11 cellular contexts compared by ENCODE assay signal in the genomic region with DNA sequence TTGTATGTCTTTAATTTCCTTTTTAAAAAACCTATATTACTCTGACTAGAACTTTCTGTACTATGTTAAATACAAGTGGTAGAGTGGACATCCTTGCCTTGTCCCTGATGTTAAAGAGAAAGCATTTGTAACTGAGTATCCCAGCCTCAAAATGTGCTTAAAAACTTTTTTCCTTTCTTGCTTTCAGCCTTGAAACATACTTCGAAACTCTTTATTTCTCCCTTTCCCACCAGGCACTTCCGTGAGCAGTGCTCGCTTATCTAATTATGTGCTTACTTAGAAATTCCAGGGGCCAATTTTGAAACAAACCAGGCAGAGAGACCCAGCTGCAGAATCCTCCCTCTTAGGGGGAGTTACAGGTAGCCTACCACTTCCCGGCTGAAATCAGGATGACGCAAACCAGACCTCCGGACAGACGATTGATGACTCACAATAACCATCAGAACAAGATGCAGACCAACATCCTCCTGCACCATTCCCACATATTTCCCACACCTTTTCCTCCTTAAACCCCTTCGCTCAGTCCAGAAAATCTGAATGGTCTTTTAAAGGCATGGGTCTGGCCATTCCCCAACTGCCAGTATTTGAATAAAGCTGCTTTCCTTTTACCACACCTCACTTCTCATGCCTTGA. TPM values are rescaled to one million over a fixed set of nuclear protein-coding genes. Genes with fewer than 3 reads are reported as not detected.
DNase-seq lines count a peak whose midpoint lies in the region; FAIRE-seq and TF ChIP-seq lines count a peak whose summit lies in the region.
"Not testable (repeated sequence)": the region's sequence is repeated elsewhere in the genome, so short reads cannot be mapped to it uniquely, and the experiment has no call there.
"Had no signal": no experiment of that assay in that cellular context is flagged by ENCODE, and none has a peak within 500 bp of the region (broad histone marks: within the 10 kb centered on the region; RNA-seq: fewer than 3 reads in every experiment).

No MANE protein-coding gene starts in this region.

- intact Hi-C loops in endothelial cell of umbilical vein (cut with micrococcal nuclease), result not testable (repeated sequence)

- not testable (repeated sequence) for H3K36me3 ChIP-seq in HEK293 (ENCODE audit: control insufficient read depth in 2 of 2, insufficient read depth in 1 of 2, low read length in 2 of 2); brain microvascular endothelial cell (replicated peaks); endothelial cell of umbilical vein (ENCODE audit: control insufficient read depth in 2 of 2, extremely low read depth in 1 of 2, insufficient read depth in 2 of 2, low read length in 2 of 2)

- not testable (repeated sequence) for H3K9ac ChIP-seq in endothelial cell of umbilical vein (replicated peaks; ENCODE audit: extremely low read depth, insufficient read depth, low read length)

- peak; percentile 15 for FAIRE-seq in endothelial cell of umbilical vein (lab: Jason Lieb, UNC)

- POLR2A ChIA-PET in HEK293 (lab: Yijun Ruan, JAX); endothelial cell of umbilical vein (lab: Charles Lee): not testable (repeated sequence)

- in situ Hi-C loops in brain microvascular endothelial cell (cut with HindIII; ENCODE audit: low pct_ligation_motif_present, low sequenced_read_pairs), result not testable (repeated sequence)

- not testable (repeated sequence) for H3K27me3 ChIP-seq in brain microvascular endothelial cell (replicated peaks); endothelial cell of umbilical vein (ENCODE audit: control insufficient read depth in 2 of 2, insufficient read depth in 2 of 2, low read length in 2 of 2)

- TF ChIP-seq CTCF in HEK293 (tag by site-specific recombination; IDR thresholded peaks at IDR 0.05); brain microvascular endothelial cell (IDR thresholded peaks at IDR 0.05; ENCODE audit: low read depth, low read length, missing control alignments); endothelial cell of umbilical vein (IDR thresholded peaks at IDR 0.05; ENCODE audit: extremely low read depth in 1 of 2, insufficient read depth in 1 of 2, low read depth in 1 of 2, low read length in 2 of 2); mesothelial cell of epicardium (IDR thresholded peaks at IDR 0.05; ENCODE audit: unreplicated experiment): not testable (repeated sequence)

- not testable (repeated sequence) for H3K4me3 ChIP-seq in HEK293 (ENCODE audit: low read depth, low read length); brain microvascular endothelial cell (ENCODE audit: low read depth, low read length); endothelial cell of umbilical vein (replicated peaks in 1 of 3; ENCODE audit: insufficient read depth in 1 of 3, low read depth in 1 of 3, low read length in 3 of 3)

- H3K4me3 Mint-ChIP-seq in mesothelial cell of epicardium, result peak overlapping the region; percentile 32

- H3K9me1 ChIP-seq in endothelial cell of umbilical vein (replicated peaks; ENCODE audit: control insufficient read depth, extremely low read depth, insufficient read depth, low read length), result not testable (repeated sequence)

- H3K27ac ChIP-seq in HEK293 (ENCODE audit: extremely low read depth, low read depth, low read length); brain microvascular endothelial cell; endothelial cell of umbilical vein (ENCODE audit: insufficient read depth, low read depth, low read length): not testable (repeated sequence)

- dilution Hi-C loops in endothelial cell of umbilical vein (cut with MboI; ENCODE audit: extremely low pct_ligation_motif_present, low sequenced_read_pairs), result not testable (repeated sequence)

- BruUV-seq in endothelial cell of umbilical vein (replicated peaks; lab: Mats Ljungman, UMichigan), result not testable (repeated sequence)

- not testable (repeated sequence) for H3K27me3 Mint-ChIP-seq in mesothelial cell of epicardium (ENCODE audit: low read depth)

- H2AFZ ChIP-seq in endothelial cell of umbilical vein (ENCODE audit: low read depth, low read length), result not testable (repeated sequence)

- H3K4me1 ChIP-seq in HEK293 (ENCODE audit: control insufficient read depth, insufficient read depth, low read length); endothelial cell of umbilical vein (ENCODE audit: control insufficient read depth, extremely low read depth, insufficient read depth, low read length): not testable (repeated sequence)

- peak overlapping the region; percentile 95 for H3K27ac Mint-ChIP-seq in mesothelial cell of epicardium

- H3K4me2 ChIP-seq in endothelial cell of umbilical vein (ENCODE audit: insufficient read depth, low read length), result not testable (repeated sequence)

- DNase-seq in DMS53 (lab: John Stamatoyannopoulos, UW) (peak; percentile 30), RPMI7951 (ENCODE audit: low read depth) (peak; percentile 20), brain microvascular endothelial cell (peak; percentile 21), iris pigment epithelial cell (ENCODE audit: low read depth) (peak; percentile 16), mesothelial cell of epicardium (ENCODE audit: low spot score in 2 of 2, unreplicated experiment in 2 of 2) (peak in 1 of 2 experiments; percentile 54)
- not testable (repeated sequence) for DNase-seq in endothelial cell of umbilical vein (ENCODE audit: low read depth, low spot score)

- not testable (repeated sequence) for H3K79me2 ChIP-seq in endothelial cell of umbilical vein (ENCODE audit: control insufficient read depth, insufficient read depth, low read length)

- CTCF ChIA-PET in HEK293 (lab: Yijun Ruan, JAX), result interaction anchor here (0.6 kb wide), 1 partner anchor 63 kb away, joined by 3 read pairs; no protein-coding TSS in a partner anchor
- CTCF ChIA-PET in endothelial cell of umbilical vein (lab: Charles Lee), result not testable (repeated sequence)

- H3K9me3 Mint-ChIP-seq in mesothelial cell of epicardium, result not testable (repeated sequence)

- not testable (repeated sequence) for TF ChIP-seq POLR2A in endothelial cell of umbilical vein (IDR thresholded peaks at IDR 0.05; ENCODE audit: low read depth, low read length)

- not testable (repeated sequence) for H4K20me1 ChIP-seq in endothelial cell of umbilical vein (replicated peaks; ENCODE audit: control insufficient read depth, extremely low read depth, insufficient read depth, low read length)

- H3K9me3 ChIP-seq in HEK293 (ENCODE audit: control insufficient read depth, insufficient read depth, low read depth, low read length); endothelial cell of umbilical vein (replicated peaks; ENCODE audit: control insufficient read depth, insufficient read depth, low read length): not testable (repeated sequence)

- H3K36me3 Mint-ChIP-seq in mesothelial cell of epicardium, result not testable (repeated sequence)

- H3K4me1 Mint-ChIP-seq in mesothelial cell of epicardium, result peaks cover 21% of the 10 kb centered on the region

RNA-seq across cellular contexts. Expression of a gene that starts 2.5 kb away (rescaled TPM):
- total RNA-seq in RPMI7951 (2014; rRNA removed; shearing (Covaris generic)), result not detected in 2 replicates
- total RNA-seq in endothelial cell of umbilical vein (not detected in 2 replicates), mesothelial cell of epicardium (not detected in 3 replicates)
- polyA plus RNA-seq in endothelial cell of umbilical vein, result not detected in 2 replicates
- not detected in 2 replicates for polyA plus RNA-seq in endothelial cell of umbilical vein (2011; cell fraction: cytosol; rRNA removed)
- not detected in 2 replicates for polyA plus RNA-seq in endothelial cell of umbilical vein (2011; cell fraction: nucleus; rRNA removed)
- polyA plus RNA-seq in endothelial cell of umbilical vein (2012), result not detected in 2 replicates
- polyA minus RNA-seq in endothelial cell of umbilical vein, result not detected in 2 replicates
- polyA minus RNA-seq in endothelial cell of umbilical vein (2011; cell fraction: cytosol; rRNA and poly(A)+ RNA removed), result not detected
- polyA minus RNA-seq in endothelial cell of umbilical vein (2011; cell fraction: nucleus; rRNA and poly(A)+ RNA removed), result not detected in 2 replicates
- total RNA-seq: G401, H9, HT-29 had no signal
- polyA plus RNA-seq: CD14-positive monocyte had no signal

RNA-seq across cellular contexts. Expression of a gene that starts 18.2 kb away (rescaled TPM):
- 0.39 TPM in 1 of 2 replicates, not detected in the other for total RNA-seq in RPMI7951 (2014; rRNA removed; shearing (Covaris generic))
- total RNA-seq in endothelial cell of umbilical vein (not detected in 2 replicates), mesothelial cell of epicardium (not detected in 3 replicates)
- not detected in 2 replicates for polyA plus RNA-seq in endothelial cell of umbilical vein
- polyA plus RNA-seq in endothelial cell of umbilical vein (2011; cell fraction: cytosol; rRNA removed), result not detected in 2 replicates
- polyA plus RNA-seq in endothelial cell of umbilical vein (2011; cell fraction: nucleus; rRNA removed), result not detected in 2 replicates
- polyA plus RNA-seq in endothelial cell of umbilical vein (2012), result not detected in 2 replicates
- not detected in 2 replicates for polyA minus RNA-seq in endothelial cell of umbilical vein
- not detected for polyA minus RNA-seq in endothelial cell of umbilical vein (2011; cell fraction: cytosol; rRNA and poly(A)+ RNA removed)
- not detected in 2 replicates for polyA minus RNA-seq in endothelial cell of umbilical vein (2011; cell fraction: nucleus; rRNA and poly(A)+ RNA removed)
- total RNA-seq: G401, H9, HT-29 had no signal
- polyA plus RNA-seq: CD14-positive monocyte had no signal

RNA-seq across cellular contexts. Expression of a gene that starts 22.1 kb away (rescaled TPM):
- total RNA-seq in RPMI7951 (2014; rRNA removed; shearing (Covaris generic)), result not detected in 2 replicates
- total RNA-seq in endothelial cell of umbilical vein (not detected in 2 replicates), mesothelial cell of epicardium (not detected in 3 replicates)
- not detected in 2 replicates for polyA plus RNA-seq in endothelial cell of umbilical vein
- polyA plus RNA-seq in endothelial cell of umbilical vein (2011; cell fraction: cytosol; rRNA removed), result not detected in 2 replicates
- polyA plus RNA-seq in endothelial cell of umbilical vein (2011; cell fraction: nucleus; rRNA removed), result not detected in 2 replicates
- not detected in 2 replicates for polyA plus RNA-seq in endothelial cell of umbilical vein (2012)
- polyA minus RNA-seq in endothelial cell of umbilical vein, result not detected in 2 replicates
- not detected for polyA minus RNA-seq in endothelial cell of umbilical vein (2011; cell fraction: cytosol; rRNA and poly(A)+ RNA removed)
- not detected in 2 replicates for polyA minus RNA-seq in endothelial cell of umbilical vein (2011; cell fraction: nucleus; rRNA and poly(A)+ RNA removed)
- total RNA-seq: G401, H9, HT-29 had no signal
- polyA plus RNA-seq: CD14-positive monocyte had no signal

RNA-seq across cellular contexts. Expression of a gene that starts 42.9 kb away (rescaled TPM):
- total RNA-seq in RPMI7951 (2014; rRNA removed; shearing (Covaris generic)), result 18.1 and 25.2 TPM in 2 replicates
- total RNA-seq in endothelial cell of umbilical vein, result 48.0 and 50.8 TPM in 2 replicates
- 231 and 303 TPM in 2 replicates for polyA plus RNA-seq in endothelial cell of umbilical vein
- 123 and 139 TPM in 2 replicates for polyA plus RNA-seq in endothelial cell of umbilical vein (2011; cell fraction: cytosol; rRNA removed)
- polyA plus RNA-seq in endothelial cell of umbilical vein (2011; cell fraction: nucleus; rRNA removed), result 71.2 and 82.2 TPM in 2 replicates
- polyA plus RNA-seq in endothelial cell of umbilical vein (2012), result 60.1 and 70.6 TPM in 2 replicates
- 71.6 and 101 TPM in 2 replicates for polyA minus RNA-seq in endothelial cell of umbilical vein
- 211 TPM for polyA minus RNA-seq in endothelial cell of umbilical vein (2011; cell fraction: cytosol; rRNA and poly(A)+ RNA removed)
- 22.9 and 33.2 TPM in 2 replicates for polyA minus RNA-seq in endothelial cell of umbilical vein (2011; cell fraction: nucleus; rRNA and poly(A)+ RNA removed)
- 38.4 to 46.0 TPM (median 42.1 TPM) in 3 replicates for total RNA-seq in mesothelial cell of epicardium
